15 cellular contexts compared by ENCODE assay signal in the genomic region with DNA sequence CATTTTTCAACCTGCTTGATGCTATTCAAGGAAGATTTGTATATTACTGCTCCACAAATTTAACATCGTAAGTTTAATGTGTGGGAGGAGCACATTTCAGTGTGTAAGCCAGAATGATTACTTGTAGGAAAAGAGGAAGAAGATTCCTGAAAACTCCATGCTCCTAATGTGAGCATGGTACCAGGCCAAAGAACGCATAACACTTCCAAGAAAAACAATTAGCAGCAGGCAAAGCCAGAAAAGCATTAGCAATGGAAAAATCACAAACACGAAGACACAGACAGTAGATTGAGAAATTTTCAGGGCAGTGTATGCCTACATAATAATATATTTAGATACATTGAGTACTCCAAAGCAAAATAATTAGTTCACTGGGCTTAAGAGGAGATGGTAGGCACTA.
DNase-seq lines count a peak whose midpoint lies in the region; FAIRE-seq and TF ChIP-seq lines count a peak whose summit lies in the region.
"Had no signal": no experiment of that assay in that cellular context is flagged by ENCODE, and none has a peak within 500 bp of the region (broad histone marks: within the 10 kb centered on the region; RNA-seq: fewer than 3 reads in every experiment).

No MANE protein-coding gene starts in this region.

- dilution Hi-C loops in endothelial cell of umbilical vein (cut with MboI; ENCODE audit: extremely low pct_ligation_motif_present, low sequenced_read_pairs): no loop called here

- peak overlapping the region; percentile 60 for H3K27ac Mint-ChIP-seq in nephron progenitor cell
- H3K27ac Mint-ChIP-seq: B cell had no signal

- H4K20me1 ChIP-seq in endothelial cell of umbilical vein (replicated peaks; ENCODE audit: control insufficient read depth, extremely low read depth, insufficient read depth, low read length): no peaks in the 10 kb centered on the region

- no peaks in the 10 kb centered on the region for H3K9me3 ChIP-seq in endothelial cell of umbilical vein (replicated peaks; ENCODE audit: control insufficient read depth, insufficient read depth, low read length)
- H3K9me3 ChIP-seq: thyroid gland had no signal

- no peak overlapping the region for H3K4me2 ChIP-seq in endothelial cell of umbilical vein (ENCODE audit: insufficient read depth, low read length)

- no peak overlapping the region for H2AFZ ChIP-seq in endothelial cell of umbilical vein (ENCODE audit: low read depth, low read length)
- H2AFZ ChIP-seq: parathyroid adenoma had no signal

- no peaks in the 10 kb centered on the region for H3K4me1 ChIP-seq in endothelial cell of umbilical vein (ENCODE audit: control insufficient read depth, extremely low read depth, insufficient read depth, low read length)
- H3K4me1 ChIP-seq: parathyroid adenoma, thyroid gland had no signal

- intact Hi-C loops in endothelial cell of umbilical vein (cut with micrococcal nuclease) (no loop called here), lower leg skin (cut with DNase I; ENCODE audit: low total_unique reads) (no loop called here)

- H3K79me2 ChIP-seq in endothelial cell of umbilical vein (ENCODE audit: control insufficient read depth, insufficient read depth, low read length): no peaks in the 10 kb centered on the region
- H3K79me2 ChIP-seq: parathyroid adenoma had no signal

- no peaks in the 10 kb centered on the region for H3K36me3 ChIP-seq in endothelial cell of umbilical vein (ENCODE audit: control insufficient read depth in 2 of 2, extremely low read depth in 1 of 2, insufficient read depth in 2 of 2, low read length in 2 of 2)
- H3K36me3 ChIP-seq: thyroid gland, WERI-Rb-1 had no signal

- POLR2A ChIA-PET in endothelial cell of umbilical vein (lab: Charles Lee): interaction anchor here (0.6 kb wide), 1 partner anchor 16 kb away, joined by 7 read pairs; no protein-coding TSS in a partner anchor

- no peak overlapping the region for H3K4me3 Mint-ChIP-seq in nephron progenitor cell
- H3K4me3 Mint-ChIP-seq: B cell; central memory CD8-positive, alpha-beta T cell had no signal

- no peaks in the 10 kb centered on the region for H3K9me1 ChIP-seq in endothelial cell of umbilical vein (replicated peaks; ENCODE audit: control insufficient read depth, extremely low read depth, insufficient read depth, low read length)

- BruUV-seq in endothelial cell of umbilical vein (replicated peaks; lab: Mats Ljungman, UMichigan): no TSS peak

- 17 to 20% methylated on average over 3 of the region's 3 CpGs for WGBS in lower leg skin, 2 donors

- peaks cover 5% of the 10 kb centered on the region for H3K4me1 Mint-ChIP-seq in nephron progenitor cell
- H3K4me1 Mint-ChIP-seq: B cell; central memory CD8-positive, alpha-beta T cell had no signal

- no peak overlapping the region for H3K27ac ChIP-seq in endothelial cell of umbilical vein (ENCODE audit: insufficient read depth, low read depth, low read length)
- H3K27ac ChIP-seq: parathyroid adenoma, thyroid gland, WERI-Rb-1 had no signal

- H3K9me3 Mint-ChIP-seq in nephron progenitor cell: no peaks in the 10 kb centered on the region

- H3K4me3 ChIP-seq in endothelial cell of umbilical vein (replicated peaks in 1 of 3; ENCODE audit: insufficient read depth in 1 of 3, low read depth in 1 of 3, low read length in 3 of 3): no peak overlapping the region
- H3K4me3 ChIP-seq in lower leg skin (ENCODE audit: low read depth, poor library complexity, severe bottlenecking): no peak overlapping the region
- H3K4me3 ChIP-seq: thyroid gland had no signal

- H3K27me3 ChIP-seq in endothelial cell of umbilical vein (ENCODE audit: control insufficient read depth in 2 of 2, insufficient read depth in 2 of 2, low read length in 2 of 2): no peaks in the 10 kb centered on the region
- H3K27me3 ChIP-seq: thyroid gland had no signal

- no peaks in the 10 kb centered on the region for H3K36me3 Mint-ChIP-seq in nephron progenitor cell (ENCODE audit: low read depth)

- TF ChIP-seq POLR2A in endothelial cell of umbilical vein (IDR thresholded peaks at IDR 0.05; ENCODE audit: low read depth, low read length) (no peak), lower leg skin (IDR thresholded peaks at IDR 0.05) (no peak)

- DNase-seq in AG09319 (ENCODE audit: extremely low read depth, low read depth): peak; percentile 14
- DNase-seq in NCI-H226: peak; percentile 47
- peak; percentile 77 for DNase-seq in endothelial cell of umbilical vein (ENCODE audit: low read depth, low spot score)
- no peak for DNase-seq in nephron progenitor cell
- DNase-seq in GM19239 (ENCODE audit: insufficient read length, low spot score): no peak
- DNase-seq in lower leg skin (ENCODE audit: low spot score in 2 of 2): no peak
- DNase-seq in activated CD8-positive, alpha-beta memory T cell treated with anti-CD3 and anti-CD28 coated beads, Interleukin-2, amount 50 U/mL, for 4 hours: no peak
- no peak for DNase-seq in midbrain (lab: John Stamatoyannopoulos, UW)
- DNase-seq: DMS79, thyroid gland, WERI-Rb-1 had no signal

- no peak for TF ChIP-seq CTCF in AG09319 (IDR thresholded peaks at IDR 0.05; ENCODE audit: low read depth, low read length)
- no peak for TF ChIP-seq CTCF in endothelial cell of umbilical vein (IDR thresholded peaks at IDR 0.05; ENCODE audit: extremely low read depth in 1 of 2, insufficient read depth in 1 of 2, low read depth in 1 of 2, low read length in 2 of 2)
- TF ChIP-seq CTCF in nephron progenitor cell (IDR thresholded peaks at IDR 0.05): no peak
- TF ChIP-seq CTCF in lower leg skin (IDR thresholded peaks at IDR 0.05): no peak

- H3K27me3 Mint-ChIP-seq in nephron progenitor cell (ENCODE audit: low read depth, poor library complexity): peaks cover 2% of the 10 kb centered on the region
- H3K27me3 Mint-ChIP-seq: B cell; central memory CD8-positive, alpha-beta T cell had no signal

- FAIRE-seq in endothelial cell of umbilical vein (lab: Jason Lieb, UNC): no peak
- FAIRE-seq in GM19239 (lab: Jason Lieb, UNC): no peak
- FAIRE-seq: GM12891 had no signal

- CTCF ChIA-PET in endothelial cell of umbilical vein (lab: Charles Lee): no interaction called here

- no peak overlapping the region for H3K9ac ChIP-seq in endothelial cell of umbilical vein (replicated peaks; ENCODE audit: extremely low read depth, insufficient read depth, low read length)
- H3K9ac ChIP-seq: parathyroid adenoma had no signal

TF ChIP-seq in endothelial cell of umbilical vein, 7 proteins besides CTCF, POLR2A, EP300 and RAD21:
- TF ChIP-seq EZH2 (IDR thresholded peaks at IDR 0.05; ENCODE audit: borderline replicate concordance, low read depth, low read length, severe bottlenecking): no peak

Comparison
In these comparisons a context has a peak if more than half of its experiments do, and no peak if none do; other contexts are left out.
1. DNase-seq: peak in AG09319 (single experiment), NCI-H226 (single experiment) and endothelial cell of umbilical vein (single experiment); none in nephron progenitor cell (single experiment), GM19239 (single experiment), lower leg skin (0 of 2), activated CD8-positive, alpha-beta memory T cell treated with anti-CD3 and anti-CD28 coated beads, Interleukin-2, amount 50 U/mL, for 4 hours (single experiment) and midbrain (single experiment).